In the genomic region with DNA sequence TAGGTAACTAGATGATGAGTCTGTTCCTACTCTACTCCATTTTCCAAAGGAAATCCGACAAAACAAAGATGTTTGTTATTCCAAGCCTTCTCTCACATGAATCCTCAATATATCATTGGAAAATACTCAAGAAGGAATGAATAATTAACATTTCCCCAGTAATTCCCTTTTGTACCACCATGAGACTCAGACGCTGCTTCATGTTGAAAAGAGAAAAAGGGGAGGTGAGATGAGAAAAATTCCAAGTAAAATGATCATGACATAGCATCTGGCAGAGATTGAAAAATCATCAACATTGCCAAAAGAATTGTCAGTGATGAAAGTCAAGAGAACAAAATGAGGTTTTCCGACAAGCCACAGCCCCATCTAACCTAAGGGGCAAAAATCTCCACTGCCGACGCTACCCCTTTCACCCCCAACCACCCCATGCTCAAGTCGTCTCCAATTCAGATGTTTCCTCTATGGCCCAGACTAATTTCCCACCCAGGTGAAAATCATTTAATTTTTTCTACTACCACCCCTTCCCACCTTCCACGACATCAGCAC, we compare ENCODE assay signal across 1 cellular context.
TF ChIP-seq lines count a peak whose summit lies in the region.

No MANE protein-coding gene starts in this region.

TF ChIP-seq in H1, 55 proteins besides CTCF, POLR2A, EP300 and RAD21:
- TF ChIP-seq EZH2 (IDR thresholded peaks at IDR 0.05; ENCODE audit: low read depth, low read length, severe bottlenecking), result no peak
- no peak for TF ChIP-seq CTBP2 (IDR thresholded peaks at IDR 0.05; ENCODE audit: borderline replicate concordance, insufficient read depth, insufficient read length, low read length)
- TF ChIP-seq NRF1 (IDR thresholded peaks at IDR 0.05; ENCODE audit: low read depth, low read length), result no peak
- no peak for TF ChIP-seq SIX5 (IDR thresholded peaks at IDR 0.05; ENCODE audit: low read depth, low read length)
- no peak for TF ChIP-seq GABPA (IDR thresholded peaks at IDR 0.05; ENCODE audit: borderline replicate concordance, insufficient read depth, low read length)
- TF ChIP-seq CHD1 (IDR thresholded peaks at IDR 0.05; ENCODE audit: low read depth, low read length), result no peak
